3 cellular contexts compared by ENCODE assay signal in genomic region chr5:72688926-72689325, GRCh38.
"Had no signal": no experiment of that assay in that cellular context is flagged by ENCODE, and none has a peak within 500 bp of the region (broad histone marks: within the 10 kb centered on the region; RNA-seq: fewer than 3 reads in every experiment).

No MANE protein-coding gene starts in this region.

- DNase-seq: GDM1, GF-D8 had no signal

- ATAC-seq: GM12878 had no signal

- H3K4me3 ChIP-seq: GM12878 had no signal
